2 cellular contexts compared by ENCODE assay signal in genomic region chr9:33022755-33023154, GRCh38.
TF ChIP-seq lines count a peak whose summit lies in the region.

No MANE protein-coding gene starts in this region.

TF ChIP-seq in A549, 52 proteins besides CTCF, POLR2A, EP300 and RAD21:
- no peak for TF ChIP-seq HDAC2 (IDR thresholded peaks at IDR 0.05)
- no peak for TF ChIP-seq MAX (IDR thresholded peaks at IDR 0.05)
- no peak for TF ChIP-seq POLR2AphosphoS2 (conservative IDR thresholded peaks at IDR 0.05; ENCODE audit: low read length)
- TF ChIP-seq, protein P1, sequence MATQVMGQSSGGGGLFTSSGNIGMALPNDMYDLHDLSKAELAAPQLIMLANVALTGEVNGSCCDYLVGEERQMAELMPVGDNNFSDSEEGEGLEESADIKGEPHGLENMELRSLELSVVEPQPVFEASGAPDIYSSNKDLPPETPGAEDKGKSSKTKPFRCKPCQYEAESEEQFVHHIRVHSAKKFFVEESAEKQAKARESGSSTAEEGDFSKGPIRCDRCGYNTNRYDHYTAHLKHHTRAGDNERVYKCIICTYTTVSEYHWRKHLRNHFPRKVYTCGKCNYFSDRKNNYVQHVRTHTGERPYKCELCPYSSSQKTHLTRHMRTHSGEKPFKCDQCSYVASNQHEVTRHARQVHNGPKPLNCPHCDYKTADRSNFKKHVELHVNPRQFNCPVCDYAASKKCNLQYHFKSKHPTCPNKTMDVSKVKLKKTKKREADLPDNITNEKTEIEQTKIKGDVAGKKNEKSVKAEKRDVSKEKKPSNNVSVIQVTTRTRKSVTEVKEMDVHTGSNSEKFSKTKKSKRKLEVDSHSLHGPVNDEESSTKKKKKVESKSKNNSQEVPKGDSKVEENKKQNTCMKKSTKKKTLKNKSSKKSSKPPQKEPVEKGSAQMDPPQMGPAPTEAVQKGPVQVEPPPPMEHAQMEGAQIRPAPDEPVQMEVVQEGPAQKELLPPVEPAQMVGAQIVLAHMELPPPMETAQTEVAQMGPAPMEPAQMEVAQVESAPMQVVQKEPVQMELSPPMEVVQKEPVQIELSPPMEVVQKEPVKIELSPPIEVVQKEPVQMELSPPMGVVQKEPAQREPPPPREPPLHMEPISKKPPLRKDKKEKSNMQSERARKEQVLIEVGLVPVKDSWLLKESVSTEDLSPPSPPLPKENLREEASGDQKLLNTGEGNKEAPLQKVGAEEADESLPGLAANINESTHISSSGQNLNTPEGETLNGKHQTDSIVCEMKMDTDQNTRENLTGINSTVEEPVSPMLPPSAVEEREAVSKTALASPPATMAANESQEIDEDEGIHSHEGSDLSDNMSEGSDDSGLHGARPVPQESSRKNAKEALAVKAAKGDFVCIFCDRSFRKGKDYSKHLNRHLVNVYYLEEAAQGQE (IDR thresholded peaks at IDR 0.05) = no peak
- TF ChIP-seq CHD2 (IDR thresholded peaks at IDR 0.05; ENCODE audit: low read length, partially characterized antibody) = no peak
- TF ChIP-seq HOXB5 (CRISPR knock-in tag; IDR thresholded peaks at IDR 0.05) = no peak
- TF ChIP-seq TP53 (CRISPR knock-in tag; IDR thresholded peaks at IDR 0.05) = no peak
- no peak for TF ChIP-seq PBX3 (IDR thresholded peaks at IDR 0.05)
- no peak for TF ChIP-seq ESRRA (IDR thresholded peaks at IDR 0.05; ENCODE audit: borderline replicate concordance, low read length)
- no peak for TF ChIP-seq FOSL2 (IDR thresholded peaks at IDR 0.05)
- TF ChIP-seq FOSL2 (CRISPR knock-in tag; IDR thresholded peaks at IDR 0.05) = no peak
- no peak for TF ChIP-seq BHLHE40 (IDR thresholded peaks at IDR 0.05; ENCODE audit: low read depth, low read length)
- no peak for TF ChIP-seq RFX5 (IDR thresholded peaks at IDR 0.05)

TF ChIP-seq in WTC11, 78 proteins besides CTCF, POLR2A, EP300 and RAD21:
- TF ChIP-seq ZNF671 (CRISPR knock-in tag; IDR thresholded peaks at IDR 0.05) (no peak), ZBTB21 (CRISPR knock-in tag; IDR thresholded peaks at IDR 0.05; ENCODE audit: borderline replicate concordance) (no peak), ZNF532 (CRISPR knock-in tag; IDR thresholded peaks at IDR 0.05; ENCODE audit: borderline replicate concordance) (no peak), JAZF1 (CRISPR knock-in tag; IDR thresholded peaks at IDR 0.05) (no peak), ZNF121 (CRISPR knock-in tag; IDR thresholded peaks at IDR 0.05) (no peak), TEAD1 (CRISPR knock-in tag; IDR thresholded peaks at IDR 0.05) (no peak), MXD4 (CRISPR knock-in tag; IDR thresholded peaks at IDR 0.05; ENCODE audit: borderline replicate concordance) (no peak)
- TF ChIP-seq, protein P2, sequence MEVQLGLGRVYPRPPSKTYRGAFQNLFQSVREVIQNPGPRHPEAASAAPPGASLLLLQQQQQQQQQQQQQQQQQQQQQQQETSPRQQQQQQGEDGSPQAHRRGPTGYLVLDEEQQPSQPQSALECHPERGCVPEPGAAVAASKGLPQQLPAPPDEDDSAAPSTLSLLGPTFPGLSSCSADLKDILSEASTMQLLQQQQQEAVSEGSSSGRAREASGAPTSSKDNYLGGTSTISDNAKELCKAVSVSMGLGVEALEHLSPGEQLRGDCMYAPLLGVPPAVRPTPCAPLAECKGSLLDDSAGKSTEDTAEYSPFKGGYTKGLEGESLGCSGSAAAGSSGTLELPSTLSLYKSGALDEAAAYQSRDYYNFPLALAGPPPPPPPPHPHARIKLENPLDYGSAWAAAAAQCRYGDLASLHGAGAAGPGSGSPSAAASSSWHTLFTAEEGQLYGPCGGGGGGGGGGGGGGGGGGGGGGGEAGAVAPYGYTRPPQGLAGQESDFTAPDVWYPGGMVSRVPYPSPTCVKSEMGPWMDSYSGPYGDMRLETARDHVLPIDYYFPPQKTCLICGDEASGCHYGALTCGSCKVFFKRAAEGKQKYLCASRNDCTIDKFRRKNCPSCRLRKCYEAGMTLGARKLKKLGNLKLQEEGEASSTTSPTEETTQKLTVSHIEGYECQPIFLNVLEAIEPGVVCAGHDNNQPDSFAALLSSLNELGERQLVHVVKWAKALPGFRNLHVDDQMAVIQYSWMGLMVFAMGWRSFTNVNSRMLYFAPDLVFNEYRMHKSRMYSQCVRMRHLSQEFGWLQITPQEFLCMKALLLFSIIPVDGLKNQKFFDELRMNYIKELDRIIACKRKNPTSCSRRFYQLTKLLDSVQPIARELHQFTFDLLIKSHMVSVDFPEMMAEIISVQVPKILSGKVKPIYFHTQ (CRISPR knock-in tag; IDR thresholded peaks at IDR 0.05) = no peak
